Comparison of ENCODE assay signal across 31 cellular contexts in genomic region chr10:49200859-49201258, GRCh38. TPM values are rescaled to one million over a fixed set of nuclear protein-coding genes. Genes with fewer than 3 reads are reported as not detected.
"Had no signal": no experiment of that assay in that cellular context is flagged by ENCODE, and none has a peak within 500 bp of the region (broad histone marks: within the 10 kb centered on the region; RNA-seq: fewer than 3 reads in every experiment).

No MANE protein-coding gene starts in this region.

- H3K9ac ChIP-seq: KMS-11 had no signal

- ATAC-seq: activated naive CD4-positive, alpha-beta T cell treated with anti-CD3 and anti-CD28 coated beads, Interleukin-2, amount 50 U/mL, for 72 hours; activated T-cell treated with anti-CD3 and anti-CD28 coated beads, Interleukin-2, amount 50 U/mL, for 4 hours; body of pancreas; WTC11 had no signal

- H3K36me3 ChIP-seq: adrenal gland, breast epithelium, SJCRH30 had no signal

- H3K9me3 ChIP-seq: body of pancreas, breast epithelium, SJCRH30 had no signal

- H3K4me1 Mint-ChIP-seq: WTC11 had no signal

- DNase-seq: activated CD4-positive, alpha-beta memory T cell treated with anti-CD3 and anti-CD28 coated beads for 36 hours; activated CD4-positive, alpha-beta T cell treated with anti-CD3 and anti-CD28 coated beads for 4 hours; activated CD4-positive, alpha-beta T cell treated with anti-CD3 and anti-CD28 coated beads, Interleukin-2, amount 50 U/mL, for 1 hour; activated CD4-positive, CD25-positive, alpha-beta regulatory T cell treated with anti-CD3 and anti-CD28 coated beads, Interleukin-2, amount 50 U/mL, for 72 hours; activated CD8-positive, alpha-beta memory T cell treated with anti-CD3 and anti-CD28 coated beads, Interleukin-2, amount 50 U/mL, for 4 hours; activated gamma-delta T cell treated with Interleukin-2 at 50 U/mL for 16 hours; activated naive CD4-positive, alpha-beta T cell treated with anti-CD3 and anti-CD28 coated beads for 36 hours; activated T-cell treated with anti-CD3 and anti-CD28 coated beads for 4 hours; activated T-cell treated with anti-CD3 and anti-CD28 coated beads, Interleukin-2, amount 50 U/mL, for 4 hours; adrenal gland; body of pancreas; MM.1S; NCI-H1048; NCI-H1105 treated with DMSO at 0.1 percent for 48 hours; NCI-H1436; NCI-H1694; NCI-H2029; NCI-H345; NCI-H524 treated with DMSO at 0.1 percent for 48 hours; SHP77; SJCRH30; T1000 had no signal

- H3K36me3 Mint-ChIP-seq: activated CD4-positive, alpha-beta memory T cell treated with anti-CD3 and anti-CD28 coated beads for 36 hours; activated naive CD4-positive, alpha-beta T cell treated with anti-CD3 and anti-CD28 coated beads, Interleukin-2, amount 50 U/mL, for 72 hours had no signal

- H3K4me2 ChIP-seq: KMS-11 had no signal

- H3K27me3 ChIP-seq: adrenal gland, body of pancreas, breast epithelium, SJCRH30 had no signal

- H3K4me3 Mint-ChIP-seq: activated CD4-positive, alpha-beta memory T cell treated with anti-CD3 and anti-CD28 coated beads for 36 hours; activated naive CD4-positive, alpha-beta T cell treated with anti-CD3 and anti-CD28 coated beads for 36 hours; activated T-cell treated with anti-CD3 and anti-CD28 coated beads, Interleukin-2, amount 50 U/mL, for 4 hours; activated T-helper 1 cell treated with anti-CD3 and anti-CD28 coated beads, Interleukin-12 subunit alpha, Interleukin-12 subunit beta, Interleukin-2, Interleukin-4 antibody, amounts not matched to agents 30 ng/mL and 10 ng/mL and 1 ng/mL, durations not matched to agents 14 hours and 24 hours and 36 hours; WTC11 had no signal

- H3K27ac Mint-ChIP-seq: activated CD4-positive, alpha-beta memory T cell treated with anti-CD3 and anti-CD28 coated beads for 36 hours; activated naive CD4-positive, alpha-beta T cell treated with anti-CD3 and anti-CD28 coated beads for 36 hours; activated naive CD4-positive, alpha-beta T cell treated with anti-CD3 and anti-CD28 coated beads, Interleukin-2, amount 50 U/mL, for 72 hours; activated T-helper 1 cell treated with anti-CD3 and anti-CD28 coated beads, Interleukin-12 subunit alpha, Interleukin-12 subunit beta, Interleukin-2, Interleukin-4 antibody, amounts not matched to agents 30 ng/mL and 10 ng/mL and 1 ng/mL, durations not matched to agents 14 hours and 24 hours and 36 hours; WTC11 had no signal

- H3K9me3 Mint-ChIP-seq: activated naive CD4-positive, alpha-beta T cell treated with anti-CD3 and anti-CD28 coated beads for 36 hours; activated naive CD4-positive, alpha-beta T cell treated with anti-CD3 and anti-CD28 coated beads, Interleukin-2, amount 50 U/mL, for 72 hours; activated T-helper 1 cell treated with anti-CD3 and anti-CD28 coated beads, Interleukin-12 subunit alpha, Interleukin-12 subunit beta, Interleukin-2, Interleukin-4 antibody, amounts not matched to agents 30 ng/mL and 10 ng/mL and 1 ng/mL, durations not matched to agents 14 hours and 24 hours and 36 hours had no signal

- H3K4me3 ChIP-seq: adrenal gland, body of pancreas, breast epithelium, SJCRH30, SK-N-MC had no signal

- H3K27ac ChIP-seq: adrenal gland, body of pancreas, breast epithelium, KMS-11, SJCRH30, SK-N-MC had no signal

- H3K4me1 ChIP-seq: adrenal gland, body of pancreas, breast epithelium had no signal

- FAIRE-seq: astrocyte had no signal

RNA-seq across cellular contexts. Expression of gene TMEM273, which starts 12.7 kb away (rescaled TPM):
- total RNA-seq: astrocyte, LHCN-M2, NCI-H460 had no signal
